Comparison of ENCODE assay signal across 16 cellular contexts in the genomic region with DNA sequence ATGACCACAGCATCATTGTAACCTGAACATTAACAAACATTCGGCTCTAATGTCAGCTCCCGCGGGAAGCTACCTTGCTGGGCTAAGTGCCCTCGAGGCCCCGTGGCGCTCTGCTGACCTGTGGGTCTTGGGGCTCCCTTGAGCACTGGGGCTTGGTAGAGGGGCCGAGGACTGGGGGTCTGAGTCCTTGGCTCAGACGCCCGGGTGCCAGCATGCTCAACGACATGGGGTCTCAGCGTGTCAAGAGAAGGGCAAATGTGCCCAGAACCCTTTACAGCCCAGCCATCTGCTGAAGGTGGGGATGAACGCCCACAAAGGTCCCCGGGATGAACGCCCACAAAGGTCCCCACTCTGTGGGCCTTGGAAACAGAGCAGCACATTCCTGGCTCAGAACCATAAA. TPM values are rescaled to one million over a fixed set of nuclear protein-coding genes. Genes with fewer than 3 reads are reported as not detected.
A peak's percentile ranks its signal among the peaks of the same experiment; 100 is the strongest.
DNase-seq lines count a peak whose midpoint lies in the region; ATAC-seq and TF ChIP-seq lines count a peak whose summit lies in the region.
"Had no signal": no experiment of that assay in that cellular context is flagged by ENCODE, and none has a peak within 500 bp of the region (broad histone marks: within the 10 kb centered on the region; RNA-seq: fewer than 3 reads in every experiment).

No MANE protein-coding gene starts in this region.

- H3K9me3 ChIP-seq in left ventricle myocardium inferior (replicated peaks), result peaks cover 7% of the 10 kb centered on the region
- H3K9me3 ChIP-seq in BLaER1 treated with 17β-estradiol and CSF1 and Interleukin-3, amounts not matched to agents 10 nM and 100 nM (replicated peaks in 1 of 11), result peaks cover 11 to 19% (median 14%) of the 10 kb centered on the region in 11 experiments
- H3K9me3 ChIP-seq in lower lobe of right lung, result peaks cover 5% of the 10 kb centered on the region
- H3K9me3 ChIP-seq: HAP-1 had no signal

- TF ChIP-seq CTCF in left ventricle myocardium inferior (IDR thresholded peaks at IDR 0.05; ENCODE audit: borderline replicate concordance) (no peak), lower lobe of right lung (IDR thresholded peaks at IDR 0.05) (no peak)

- H3K4me2 ChIP-seq in BLaER1 treated with 17β-estradiol and CSF1 and Interleukin-3, amounts not matched to agents 10 nM and 100 nM, result peak overlapping the region in 9 of 11 experiments; percentile 37 to 73 (median 62); a peak in 16 of 22 replicates

- no peak for ATAC-seq in Right ventricle myocardium superior (ENCODE audit: poor library complexity)
- no peak for ATAC-seq in lower lobe of right lung
- ATAC-seq: CD8-positive, alpha-beta T cell had no signal

- H3K36me3 ChIP-seq in left ventricle myocardium inferior, result peaks cover 42% of the 10 kb centered on the region
- H3K36me3 ChIP-seq in BLaER1 treated with 17β-estradiol and CSF1 and Interleukin-3, amounts not matched to agents 10 nM and 100 nM, result peaks cover 28 to 63% (median 38%) of the 10 kb centered on the region in 11 experiments
- H3K36me3 ChIP-seq in lower lobe of right lung, result peaks cover 55% of the 10 kb centered on the region

- H3K4me1 ChIP-seq in left ventricle myocardium inferior (peaks cover 9% of the 10 kb centered on the region), lower lobe of right lung (no peaks in the 10 kb centered on the region)
- H3K4me1 ChIP-seq in BLaER1 treated with 17β-estradiol and CSF1 and Interleukin-3, amounts not matched to agents 10 nM and 100 nM, result peaks cover 5 to 42% (median 26%) of the 10 kb centered on the region in 10 experiments; a peak in 17 of 20 replicates
- H3K4me1 ChIP-seq: HAP-1 had no signal

- H3K9ac ChIP-seq in BLaER1 treated with 17β-estradiol and CSF1 and Interleukin-3, amounts not matched to agents 10 nM and 100 nM, result peak overlapping the region in 2 of 11 experiments; percentile 1 to 28; a peak in 1 of 22 replicates

- in situ Hi-C loops in KBM-7 (cut with MboI; ENCODE audit: low pct_unique_long_range_greater_than_20kb, low sequenced_read_pairs), result loop anchor here (10.0 kb wide), 1 partner anchor 217 kb away; a partner anchor contains a TSS

- H3K4me3 ChIP-seq in left ventricle myocardium inferior (no peak overlapping the region), lower lobe of right lung (no peak overlapping the region)
- H3K4me3 ChIP-seq in BLaER1 treated with 17β-estradiol and CSF1 and Interleukin-3, amounts not matched to agents 10 nM and 100 nM, result no peak overlapping the region
- H3K4me3 ChIP-seq: HAP-1 had no signal

- H4K20me1 ChIP-seq in BLaER1 treated with 17β-estradiol and CSF1 and Interleukin-3, amounts not matched to agents 10 nM and 100 nM, result peaks cover 0 to 22% (median 4%) of the 10 kb centered on the region in 11 experiments; a peak in 9 of 22 replicates

- intact Hi-C loops in Right ventricle myocardium superior (cut with DNase I), result no loop called here
- intact Hi-C loops in left ventricle myocardium inferior (cut with micrococcal nuclease), result no loop called here
- intact Hi-C loops in lower lobe of right lung (cut with DNase I), result no loop called here

- H3K27ac ChIP-seq in left ventricle myocardium inferior (replicated peaks), result no peak overlapping the region
- H3K27ac ChIP-seq in BLaER1 treated with 17β-estradiol and CSF1 and Interleukin-3, amounts not matched to agents 10 nM and 100 nM, result no peak overlapping the region
- H3K27ac ChIP-seq in lower lobe of right lung, result no peak overlapping the region
- H3K27ac ChIP-seq in temporal lobe (ENCODE audit: low read depth, low read length), result peak overlapping the region; percentile 33
- H3K27ac ChIP-seq: HL-60 had no signal

- no peaks in the 10 kb centered on the region for H3K27me3 ChIP-seq in left ventricle myocardium inferior (ENCODE audit: low read depth)
- H3K27me3 ChIP-seq in BLaER1 treated with 17β-estradiol and CSF1 and Interleukin-3, amounts not matched to agents 10 nM and 100 nM, result no peaks in the 10 kb centered on the region
- H3K27me3 ChIP-seq in lower lobe of right lung (ENCODE audit: low read depth), result no peaks in the 10 kb centered on the region

- DNase-seq in Right ventricle myocardium superior (peak; percentile 35), left ventricle myocardium inferior (no peak), lower lobe of right lung (peak; percentile 36), AG08396 (ENCODE audit: low spot score) (no peak), KBM-7 (no peak)
- DNase-seq: 8988T; CD8-positive, alpha-beta T cell; COR-L47; DMS153; DMS79 treated with DMSO at 0.1 percent for 48 hours; EL; HFFc6 had no signal

RNA-seq across cellular contexts. Expression of a gene that starts 39.7 kb away (rescaled TPM):
- total RNA-seq in Right ventricle myocardium superior (0.94 TPM), left ventricle myocardium inferior (0.63 TPM), lower lobe of right lung (3.4 TPM), temporal lobe (2.2 TPM)

Comparison
In these comparisons a context has a peak if more than half of its experiments do, and no peak if none do; other contexts are left out.
1. DNase-seq: peak in Right ventricle myocardium superior (single experiment) and lower lobe of right lung (single experiment); none in left ventricle myocardium inferior (single experiment), AG08396 (single experiment) and KBM-7 (single experiment).